10 cellular contexts compared by ENCODE assay signal in genomic region chr10:67306588-67307205, GRCh38.
DNase-seq lines count a peak whose midpoint lies in the region; ATAC-seq, FAIRE-seq and TF ChIP-seq lines count a peak whose summit lies in the region.
"Had no signal": no experiment of that assay in that cellular context is flagged by ENCODE, and none has a peak within 500 bp of the region (broad histone marks: within the 10 kb centered on the region; RNA-seq: fewer than 3 reads in every experiment).

No MANE protein-coding gene starts in this region.

- no peak for FAIRE-seq in A549 (lab: Jason Lieb, UNC)
- FAIRE-seq: GM18507 had no signal

- H3K9me3 Mint-ChIP-seq in glutamatergic neuron (ENCODE audit: unreplicated experiment): no peaks in the 10 kb centered on the region
- H3K9me3 Mint-ChIP-seq in activated T-cell treated with anti-CD3 and anti-CD28 coated beads, Interleukin-2, amount 50 U/mL, for 72 hours: peaks cover 0 to 3% of the 10 kb centered on the region in 2 donors

- 19% methylated on average over 2 of the region's 2 CpGs for WGBS in A549 (ENCODE audit: missing lambda C conversion rate)
- 81 to 82% methylated on average over 2 of the region's 2 CpGs for WGBS in esophagus squamous epithelium, 2 donors

- TF ChIP-seq EP300 in A549 (IDR thresholded peaks at IDR 0.05): no peak

- H2AFZ ChIP-seq in PC-3 (ENCODE audit: low read length): no peak overlapping the region

- DNase-seq in A549 (ENCODE audit: low read depth in 1 of 2, low spot score in 1 of 2) (peak; percentile 19 to 31), GM13977 (ENCODE audit: low spot score) (peak; percentile 38), PC-3 (peak; percentile 88), glutamatergic neuron (no peak), esophagus squamous epithelium (lab: John Stamatoyannopoulos, UW) (no peak), GM19240 (ENCODE audit: insufficient read length, low spot score) (no peak)
- DNase-seq in activated T-cell treated with anti-CD3 and anti-CD28 coated beads, Interleukin-2, amount 50 U/mL, for 72 hours: no peak

- H3K36me3 Mint-ChIP-seq in glutamatergic neuron (ENCODE audit: unreplicated experiment): no peaks in the 10 kb centered on the region
- H3K36me3 Mint-ChIP-seq in activated T-cell treated with anti-CD3 and anti-CD28 coated beads, Interleukin-2, amount 50 U/mL, for 72 hours (ENCODE audit: insufficient read depth in 2 of 2): no peaks in the 10 kb centered on the region

- POLR2A ChIA-PET in A549 (lab: Yijun Ruan, JAX): no interaction called here
- POLR2A ChIA-PET in PC-3 (lab: Charles Lee; ENCODE audit: unreplicated experiment): no interaction called here

- H3K4me3 ChIP-seq in A549 (no peak overlapping the region), PC-3 (ENCODE audit: low read length) (no peak overlapping the region), esophagus squamous epithelium (no peak overlapping the region)

- BruUV-seq in PC-3 (replicated peaks; lab: Mats Ljungman, UMichigan): no TSS peak

- no peaks in the 10 kb centered on the region for H3K79me2 ChIP-seq in PC-3 (ENCODE audit: low read length)

- H3K27ac ChIP-seq in A549 (no peak overlapping the region), PC-3 (ENCODE audit: low read length) (no peak overlapping the region), esophagus squamous epithelium (no peak overlapping the region)
- H3K27ac ChIP-seq: neutrophil had no signal

- H3K9me2 ChIP-seq in PC-3 (replicated peaks; ENCODE audit: low read length): no peaks in the 10 kb centered on the region

- no peaks in the 10 kb centered on the region for H3K4me1 ChIP-seq in A549
- no peaks in the 10 kb centered on the region for H3K4me1 ChIP-seq in PC-3 (ENCODE audit: insufficient read depth, low read length)
- H3K4me1 ChIP-seq in esophagus squamous epithelium: no peaks in the 10 kb centered on the region

- H3F3A ChIP-seq in PC-3 (ENCODE audit: low read length, unreplicated experiment): no peaks in the 10 kb centered on the region

- no peaks in the 10 kb centered on the region for H3K36me3 ChIP-seq in PC-3 (ENCODE audit: low read depth, low read length)
- no peaks in the 10 kb centered on the region for H3K36me3 ChIP-seq in esophagus squamous epithelium
- H3K36me3 ChIP-seq: neutrophil had no signal

- H3K27ac Mint-ChIP-seq in glutamatergic neuron (ENCODE audit: unreplicated experiment): no peak overlapping the region
- no peak overlapping the region for H3K27ac Mint-ChIP-seq in activated T-cell treated with anti-CD3 and anti-CD28 coated beads, Interleukin-2, amount 50 U/mL, for 72 hours

- H3K4me2 ChIP-seq in A549 (no peak overlapping the region), PC-3 (ENCODE audit: low read length) (no peak overlapping the region)

- no peak overlapping the region for H3K9ac ChIP-seq in PC-3 (ENCODE audit: low read length)

- peak; percentile 43; a peak in 4 of 5 replicates for TF ChIP-seq RAD21 in A549 (conservative IDR thresholded peaks at IDR 0.05 in 1 of 2, IDR thresholded peaks at IDR 0.05 in 1 of 2)

- intact Hi-C loops in PC-3 (cut with micrococcal nuclease): loop anchor here (1.0 to 10.0 kb wide), 5 partner anchors 186 to 1002 kb away; no protein-coding TSS in a partner anchor
- intact Hi-C loops in esophagus squamous epithelium (cut with DNase I): no loop called here

- peak; percentile 34 to 73; a peak in 2 of 6 replicates for ATAC-seq in A549
- peak; percentile 81 for ATAC-seq in PC-3
- no peak for ATAC-seq in activated T-cell treated with anti-CD3 and anti-CD28 coated beads, Interleukin-2, amount 50 U/mL, for 72 hours (replicated peaks in 1 of 2)
- no peak for ATAC-seq in HG03521 (IDR thresholded peaks at IDR 0.05; ENCODE audit: unreplicated experiment)

- H3K27me3 ChIP-seq in PC-3 (ENCODE audit: low read length) (peaks cover 35% of the 10 kb centered on the region), esophagus squamous epithelium (no peaks in the 10 kb centered on the region)
- H3K27me3 ChIP-seq: neutrophil had no signal

- in situ Hi-C loops in GM13977 (cut with MboI; ENCODE audit: low pct_unique_long_range_greater_than_20kb, low sequenced_read_pairs, unreplicated experiment): no loop called here

- CTCF ChIA-PET in A549 (lab: Yijun Ruan, JAX): interaction anchor here (0.8 to 1.2 kb wide), 5 partner anchors 10 to 81 kb away, joined by 3 to 4 read pairs (median 3); no protein-coding TSS in a partner anchor
- CTCF ChIA-PET in PC-3 (lab: Charles Lee): interaction anchor here (0.5 to 1.6 kb wide), 4 partner anchors 17 to 214 kb away, joined by 3 to 6 read pairs (median 4); no protein-coding TSS in a partner anchor

- TF ChIP-seq CTCF in A549 (IDR thresholded peaks at IDR 0.05) (peak; percentile 47; the same call in 2 of the 3 replicates), GM13977 (IDR thresholded peaks at IDR 0.05; ENCODE audit: extremely low read depth, insufficient read depth, missing control alignments) (peak; percentile 44), PC-3 (conservative IDR thresholded peaks at IDR 0.05; ENCODE audit: low read depth, low read length) (peak; percentile 95), glutamatergic neuron (IDR thresholded peaks at IDR 0.05; ENCODE audit: partially characterized antibody, unreplicated experiment) (peak; percentile 66), esophagus squamous epithelium (IDR thresholded peaks at IDR 0.05) (peak in 2 of 6 experiments; percentile 7 to 19)

- no peak for TF ChIP-seq POLR2A in A549 (IDR thresholded peaks at IDR 0.05; ENCODE audit: low read length)
- no peak for TF ChIP-seq POLR2A in esophagus squamous epithelium (IDR thresholded peaks at IDR 0.05)

- H4K20me1 ChIP-seq in PC-3 (ENCODE audit: low read length): no peaks in the 10 kb centered on the region

- no peak overlapping the region for H3K4me3 Mint-ChIP-seq in glutamatergic neuron (ENCODE audit: unreplicated experiment)
- no peak overlapping the region for H3K4me3 Mint-ChIP-seq in activated T-cell treated with anti-CD3 and anti-CD28 coated beads, Interleukin-2, amount 50 U/mL, for 72 hours

- H3K9me3 ChIP-seq in A549 (no peaks in the 10 kb centered on the region), PC-3 (ENCODE audit: low read length) (no peaks in the 10 kb centered on the region), esophagus squamous epithelium (no peaks in the 10 kb centered on the region)
- H3K9me3 ChIP-seq: neutrophil had no signal

- H3K4me1 Mint-ChIP-seq in glutamatergic neuron (ENCODE audit: low read depth, unreplicated experiment): no peaks in the 10 kb centered on the region
- no peaks in the 10 kb centered on the region for H3K4me1 Mint-ChIP-seq in activated T-cell treated with anti-CD3 and anti-CD28 coated beads, Interleukin-2, amount 50 U/mL, for 72 hours (ENCODE audit: low read depth)

- H3K27me3 Mint-ChIP-seq in glutamatergic neuron (ENCODE audit: unreplicated experiment): no peaks in the 10 kb centered on the region
- no peaks in the 10 kb centered on the region for H3K27me3 Mint-ChIP-seq in activated T-cell treated with anti-CD3 and anti-CD28 coated beads, Interleukin-2, amount 50 U/mL, for 72 hours (ENCODE audit: low read depth)

TF ChIP-seq in A549, 52 proteins besides CTCF, POLR2A, EP300 and RAD21:
- TF ChIP-seq MYC (IDR thresholded peaks at IDR 0.05; ENCODE audit: borderline replicate concordance, low read length) (no peak), SMC3 (IDR thresholded peaks at IDR 0.05) (peak; percentile 52)
TF ChIP-seq in A549: peak in this region for 1.

Comparison
In these comparisons a context has a peak if more than half of its experiments do, and no peak if none do; other contexts are left out.
1. ATAC-seq: peak in A549 (2 of 2) and PC-3 (single experiment); none in activated T-cell treated with anti-CD3 and anti-CD28 coated beads, Interleukin-2, amount 50 U/mL, for 72 hours (0 of 2) and HG03521 (single experiment).
2. DNase-seq: peak in A549 (2 of 2), GM13977 (single experiment) and PC-3 (single experiment); none in glutamatergic neuron (single experiment), esophagus squamous epithelium (single experiment), activated T-cell treated with anti-CD3 and anti-CD28 coated beads, Interleukin-2, amount 50 U/mL, for 72 hours (0 of 2) and GM19240 (single experiment).